In the genomic region with DNA sequence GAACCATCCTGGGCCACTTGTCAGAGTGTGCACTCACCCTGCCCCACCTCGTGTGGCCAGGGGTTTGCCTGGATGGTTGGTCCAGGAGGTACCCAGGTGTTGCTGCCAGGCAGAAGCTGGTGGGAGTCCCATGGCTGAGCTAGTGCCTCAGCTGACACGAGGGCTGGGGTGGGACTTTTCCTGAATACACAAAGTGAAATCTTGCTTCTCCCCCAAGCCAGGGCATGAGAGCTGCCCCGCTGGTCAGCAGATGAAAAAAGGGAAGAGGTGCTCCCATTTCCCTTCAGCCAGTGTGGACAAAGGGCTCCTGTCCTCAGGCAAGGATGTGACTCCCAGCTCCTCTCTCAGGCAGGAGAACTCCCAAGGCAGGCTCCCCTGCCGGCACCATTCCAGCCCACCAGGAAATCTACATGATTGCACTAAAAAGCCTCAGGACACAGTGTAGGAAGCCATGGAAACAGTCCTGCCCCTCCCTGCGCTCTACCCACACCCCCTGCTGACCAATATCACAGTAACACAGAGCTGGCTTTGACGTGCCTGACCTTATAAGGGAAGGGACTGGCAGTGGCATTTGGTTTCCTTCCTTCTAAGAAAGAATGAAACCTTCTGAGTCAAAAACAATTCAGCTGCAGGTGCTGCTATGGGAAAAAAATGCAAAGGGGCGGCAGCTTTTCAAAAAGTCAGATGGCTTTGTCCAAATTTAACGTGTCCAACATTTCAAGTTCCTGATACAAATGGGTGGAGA, we compare ENCODE assay signal across 8 cellular contexts. TPM values are rescaled to one million over a fixed set of nuclear protein-coding genes. Genes with fewer than 3 reads are reported as not detected.
DNase-seq lines count a peak whose midpoint lies in the region; ATAC-seq and TF ChIP-seq lines count a peak whose summit lies in the region.

No MANE protein-coding gene starts in this region.

- peak in 7 of 56 donors; percentile 7 to 24 (median 15) for TF ChIP-seq CTCF in dorsolateral prefrontal cortex (IDR thresholded peaks at IDR 0.05 in 54 of 56, conservative IDR thresholded peaks at IDR 0.05 in 2 of 56; ENCODE audit: low read depth in 1 of 56, partially characterized antibody in 56 of 56)

- H3K4me3 ChIP-seq in dorsolateral prefrontal cortex, result peak overlapping the region in 4 of 59 donors; percentile 4 to 9 (median 6)

- H3K36me3 Mint-ChIP-seq in memory B cell, result no peaks in the 10 kb centered on the region
- H3K36me3 Mint-ChIP-seq in stimulated activated memory B cell treated with anti-CD40 and anti-IgM and Interleukin-4, amounts not matched to agents 10 μg/mL and 1 μg/mL and 100 μg/mL, for 72 hours, result peaks cover 9% of the 10 kb centered on the region

- ATAC-seq in GM21447 (IDR thresholded peaks at IDR 0.05; ENCODE audit: unreplicated experiment), result peak; percentile 99
- ATAC-seq in memory B cell (ENCODE audit: low read depth), result peak; percentile 99
- ATAC-seq in stimulated activated memory B cell treated with anti-CD40 and anti-IgM and Interleukin-4, amounts not matched to agents 10 μg/mL and 1 μg/mL and 100 μg/mL, for 72 hours, result peak; percentile 99

- H3K9me3 Mint-ChIP-seq in memory B cell, result no peaks in the 10 kb centered on the region
- H3K9me3 Mint-ChIP-seq in stimulated activated memory B cell treated with anti-CD40 and anti-IgM and Interleukin-4, amounts not matched to agents 10 μg/mL and 1 μg/mL and 100 μg/mL, for 72 hours, result no peaks in the 10 kb centered on the region

- intact Hi-C loops in dorsolateral prefrontal cortex (cut with DNase I), result loop anchor here in 1 of 2 donors (5.0 kb wide), 1 partner anchor 66 kb away; no protein-coding TSS in a partner anchor

- H3K27me3 ChIP-seq in dorsolateral prefrontal cortex, result no peaks in the 10 kb centered on the region

- H3K4me3 Mint-ChIP-seq in memory B cell, result peak overlapping the region; percentile 64
- H3K4me3 Mint-ChIP-seq in stimulated activated memory B cell treated with anti-CD40 and anti-IgM and Interleukin-4, amounts not matched to agents 10 μg/mL and 1 μg/mL and 100 μg/mL, for 72 hours, result peak overlapping the region; percentile 46

- no peaks in the 10 kb centered on the region for H3K27me3 Mint-ChIP-seq in memory B cell
- H3K27me3 Mint-ChIP-seq in stimulated activated memory B cell treated with anti-CD40 and anti-IgM and Interleukin-4, amounts not matched to agents 10 μg/mL and 1 μg/mL and 100 μg/mL, for 72 hours, result no peaks in the 10 kb centered on the region

- peak overlapping the region; percentile 87 for H3K27ac Mint-ChIP-seq in memory B cell
- H3K27ac Mint-ChIP-seq in stimulated activated memory B cell treated with anti-CD40 and anti-IgM and Interleukin-4, amounts not matched to agents 10 μg/mL and 1 μg/mL and 100 μg/mL, for 72 hours, result peak overlapping the region; percentile 98

- H3K4me1 Mint-ChIP-seq in memory B cell, result peaks cover 29% of the 10 kb centered on the region
- peaks cover 38% of the 10 kb centered on the region for H3K4me1 Mint-ChIP-seq in stimulated activated memory B cell treated with anti-CD40 and anti-IgM and Interleukin-4, amounts not matched to agents 10 μg/mL and 1 μg/mL and 100 μg/mL, for 72 hours

- H3K27ac ChIP-seq in dorsolateral prefrontal cortex, result peak overlapping the region in 48 of 59 donors; percentile 1 to 84 (median 58)

- DNase-seq in GM04504 (ENCODE audit: low read depth) (peak; percentile 62), HS-27A (ENCODE audit: low read depth) (peak; percentile 78), dorsolateral prefrontal cortex (peak in 6 of 10 donors; percentile 32 to 87 (median 47)), memory B cell (ENCODE audit: low spot score in 2 of 2) (peak; percentile 19 to 33), middle frontal gyrus (ENCODE audit: extremely low spot score, low spot score) (no peak)
- peak; percentile 24 for DNase-seq in activated CD4-positive, CD25-positive, alpha-beta regulatory T cell treated with anti-CD3 and anti-CD28 coated beads, Interleukin-2, amount 50 U/mL, for 16 hours (ENCODE audit: low read depth, low spot score)

RNA-seq across cellular contexts. Expression of a gene that starts 33.9 kb away (rescaled TPM):
- total RNA-seq in dorsolateral prefrontal cortex, result 10 to 100 TPM in 100 of 120 experiments, 1 to 10 TPM in 20; 5.9 to 29.2 (median 12.9) TPM
